Comparison of ENCODE assay signal across 8 cellular contexts in genomic region chr15:66673410-66674322, GRCh38. TPM values are rescaled to one million over a fixed set of nuclear protein-coding genes. Genes with fewer than 3 reads are reported as not detected.
A peak's percentile ranks its signal among the peaks of the same experiment; 100 is the strongest.
DNase-seq lines count a peak whose midpoint lies in the region; ATAC-seq and TF ChIP-seq lines count a peak whose summit lies in the region.

No MANE protein-coding gene starts in this region.

- H3K27ac ChIP-seq in OCI-LY7 (ENCODE audit: low read depth, low read length, poor library complexity, severe bottlenecking) (peak overlapping the region; percentile 34), ectodermal cell (ENCODE audit: insufficient read depth, low read depth, low read length, poor library complexity, severe bottlenecking) (peak overlapping the region; percentile 63), smooth muscle cell (ENCODE audit: low read depth) (peak overlapping the region; percentile 70)

- H3K4me1 Mint-ChIP-seq in type B pancreatic cell (ENCODE audit: unreplicated experiment) = peaks cover 24% of the 10 kb centered on the region

- no peaks in the 10 kb centered on the region for H3K36me3 Mint-ChIP-seq in type B pancreatic cell

- H3K36me3 ChIP-seq in OCI-LY7 (ENCODE audit: insufficient read depth, low read length) = no peaks in the 10 kb centered on the region
- H3K36me3 ChIP-seq in ectodermal cell (ENCODE audit: control insufficient read depth, insufficient read depth, low read length) = no peaks in the 10 kb centered on the region
- H3K36me3 ChIP-seq in smooth muscle cell (ENCODE audit: low read depth) = no peaks in the 10 kb centered on the region
- H3K36me3 ChIP-seq in MG63 = no peaks in the 10 kb centered on the region

- no peak for ATAC-seq in GM19467 (IDR thresholded peaks at IDR 0.05; ENCODE audit: unreplicated experiment)

- POLR2A ChIA-PET in OCI-LY7 (lab: Charles Lee) = interaction anchor here (0.5 to 0.8 kb wide), 3 partner anchors 47 to 202 kb away, joined by 3 to 5 read pairs (median 3); no protein-coding TSS in a partner anchor

- no peaks in the 10 kb centered on the region for H3K27me3 Mint-ChIP-seq in type B pancreatic cell

- H3K4me3 Mint-ChIP-seq in type B pancreatic cell = no peak overlapping the region

- no peaks in the 10 kb centered on the region for H3K9me3 Mint-ChIP-seq in type B pancreatic cell

- no peaks in the 10 kb centered on the region for H3K9me2 ChIP-seq in OCI-LY7 (ENCODE audit: insufficient read depth, low read length)

- H2AFZ ChIP-seq in OCI-LY7 (ENCODE audit: low read length) (peak overlapping the region; percentile 81; the same call in 1 of the 2 replicates), smooth muscle cell (ENCODE audit: low read depth) (no peak overlapping the region)

- H3K4me1 ChIP-seq in OCI-LY7 (ENCODE audit: insufficient read depth, low read length, poor library complexity, severe bottlenecking) = peaks cover 15% of the 10 kb centered on the region
- H3K4me1 ChIP-seq in ectodermal cell (ENCODE audit: control insufficient read depth, insufficient read depth, low read length) = peaks cover 9% of the 10 kb centered on the region
- H3K4me1 ChIP-seq in smooth muscle cell (ENCODE audit: low read depth) = peaks cover 5% of the 10 kb centered on the region

- H3K4me2 ChIP-seq in OCI-LY7 (ENCODE audit: low read length) (peak overlapping the region; percentile 50), smooth muscle cell (peak overlapping the region; percentile 22)

- H3K4me3 ChIP-seq in GM12865 (ENCODE audit: low read depth, low read length) (no peak overlapping the region), OCI-LY7 (ENCODE audit: low read depth, low read length, poor library complexity, severe bottlenecking) (no peak overlapping the region), ectodermal cell (ENCODE audit: insufficient read depth, low read depth, low read length) (no peak overlapping the region), smooth muscle cell (no peak overlapping the region), MG63 (no peak overlapping the region)

- no peak overlapping the region for H3K27ac Mint-ChIP-seq in type B pancreatic cell

- CTCF ChIA-PET in OCI-LY7 (lab: Charles Lee; ENCODE audit: unreplicated experiment) = no interaction called here

- 47 to 48% methylated on average over 27 of the region's 27 CpGs for WGBS in ectodermal cell, 2 experiments
- WGBS in smooth muscle cell (ENCODE audit: low lambda C conversion rate) = 41% methylated on average over 21 of the region's 27 CpGs

- TF ChIP-seq CTCF in GM12865 (IDR thresholded peaks at IDR 0.05; ENCODE audit: insufficient read depth, low read depth, low read length, missing control alignments) (no peak), OCI-LY7 (conservative IDR thresholded peaks at IDR 0.05; ENCODE audit: low read length) (no peak), smooth muscle cell (IDR thresholded peaks at IDR 0.05; ENCODE audit: borderline replicate concordance, insufficient read depth, poor library complexity, severe bottlenecking) (no peak), type B pancreatic cell (conservative IDR thresholded peaks at IDR 0.05) (no peak)

- H3K79me2 ChIP-seq in OCI-LY7 (ENCODE audit: insufficient read depth, low read depth, low read length) = no peaks in the 10 kb centered on the region
- no peaks in the 10 kb centered on the region for H3K79me2 ChIP-seq in smooth muscle cell (ENCODE audit: low read depth)

- H4K20me1 ChIP-seq in OCI-LY7 (ENCODE audit: insufficient read depth, low read length) (no peaks in the 10 kb centered on the region), smooth muscle cell (ENCODE audit: low read depth) (no peaks in the 10 kb centered on the region)

- DNase-seq in GM12865 (ENCODE audit: low read depth) = peak; percentile 63
- peak; percentile 84 for DNase-seq in OCI-LY7 (ENCODE audit: low spot score)
- DNase-seq in smooth muscle cell (lab: John Stamatoyannopoulos, UW; ENCODE audit: unreplicated experiment) = peak; percentile 55
- DNase-seq in cerebellar nuclear complex (lab: John Stamatoyannopoulos, UW) = no peak
- no peak for DNase-seq in MG63
- no peak for DNase-seq in type B pancreatic cell (ENCODE audit: extremely low spot score, unreplicated experiment)

- BruUV-seq in OCI-LY7 (replicated peaks; lab: Mats Ljungman, UMichigan) = no TSS peak

- H3F3A ChIP-seq in smooth muscle cell (ENCODE audit: low read depth) = peaks cover 23% of the 10 kb centered on the region

- intact Hi-C loops in OCI-LY7 (cut with micrococcal nuclease; ENCODE audit: unreplicated experiment) = no loop called here

- H3K9me3 ChIP-seq in OCI-LY7 (ENCODE audit: low read length) (no peaks in the 10 kb centered on the region), ectodermal cell (ENCODE audit: control insufficient read depth, low read length) (no peaks in the 10 kb centered on the region), smooth muscle cell (replicated peaks; ENCODE audit: low read depth) (no peaks in the 10 kb centered on the region), MG63 (no peaks in the 10 kb centered on the region)

- no peak overlapping the region for H3K9ac ChIP-seq in smooth muscle cell (ENCODE audit: low read depth)

- H3K27me3 ChIP-seq in ectodermal cell (ENCODE audit: control insufficient read depth, insufficient read depth, low read length, poor library complexity, severe bottlenecking) (no peaks in the 10 kb centered on the region), smooth muscle cell (ENCODE audit: low read depth) (no peaks in the 10 kb centered on the region), MG63 (no peaks in the 10 kb centered on the region)

RNA-seq across cellular contexts. Expression of gene SMAD6, which starts 28.4 kb away (rescaled TPM):
- 15.3 and 16.1 TPM in 2 replicates for total RNA-seq in OCI-LY7 (2014; rRNA removed; shearing (Covaris generic))
- total RNA-seq in OCI-LY7 (2022) (11.8 and 14.6 TPM in 2 replicates), smooth muscle cell (41.6 and 42.6 TPM in 2 replicates), type B pancreatic cell (ENCODE audit: low replicate concordance) (27.0 and 31.7 TPM in 2 replicates)
- polyA plus RNA-seq in ectodermal cell (2013, experiment 1 of 4) = 6.0 TPM
- polyA plus RNA-seq in ectodermal cell (2013, experiment 2 of 4) = 5.1 TPM
- polyA plus RNA-seq in ectodermal cell (2013, experiment 3 of 4) = 5.7 TPM
- polyA plus RNA-seq in ectodermal cell (2013, experiment 4 of 4) = 6.1 TPM
- 37.9 and 44.0 TPM in 2 replicates for polyA plus RNA-seq in smooth muscle cell
- 34.3 and 37.8 TPM in 2 replicates for total RNA-seq in MG63 (2014; rRNA removed; shearing (Covaris generic); ENCODE audit: low replicate concordance)

Comparison
In these comparisons a context has a peak if more than half of its experiments do, and no peak if none do; other contexts are left out.
1. DNase-seq: peak in GM12865 (single experiment), OCI-LY7 (single experiment) and smooth muscle cell (single experiment); none in cerebellar nuclear complex (0 of 2), MG63 (single experiment) and type B pancreatic cell (single experiment).
2. Peak in every context shown above with its lines, with median percentiles within 50 percentile points of each other: H3K27ac ChIP-seq.